Comparison of ENCODE assay signal across 15 cellular contexts in genomic region chr5:171945066-171945465, GRCh38.
DNase-seq lines count a peak whose midpoint lies in the region.
"Had no signal": no experiment of that assay in that cellular context is flagged by ENCODE, and none has a peak within 500 bp of the region (broad histone marks: within the 10 kb centered on the region; RNA-seq: fewer than 3 reads in every experiment).

No MANE protein-coding gene starts in this region.

- no peak overlapping the region for H3K4me3 Mint-ChIP-seq in activated CD4-positive, alpha-beta memory T cell treated with anti-CD3 and anti-CD28 coated beads for 36 hours
- H3K4me3 Mint-ChIP-seq: activated CD8-positive, alpha-beta T cell treated with anti-CD3 and anti-CD28 coated beads for 36 hours had no signal

- DNase-seq in HCEC 1CT (peak; percentile 45), SK-N-MC (ENCODE audit: low read depth, low spot score) (no peak), fibroblast of peridontal ligament (ENCODE audit: extremely low read depth) (peak; percentile 66), renal cortical epithelial cell (ENCODE audit: low read depth) (peak; percentile 50), H4 (ENCODE audit: low spot score) (no peak), NCI-H2227 treated with DMSO at 0.1 percent for 48 hours (lab: John Stamatoyannopoulos, UW) (no peak)
- no peak for DNase-seq in activated CD4-positive, alpha-beta memory T cell treated with anti-CD3 and anti-CD28 coated beads for 36 hours
- DNase-seq: activated CD8-positive, alpha-beta T cell treated with anti-CD3 and anti-CD28 coated beads for 36 hours; aorta; DND-41; NCI-H446; posterior cingulate gyrus; stimulated activated CD4-positive, alpha-beta T cell treated with anti-CD3 and anti-CD28 coated beads, Interleukin-1b, Interleukin-23, amount 100 ng/mL, for 48 hours had no signal

- no peak overlapping the region for H3K4me3 ChIP-seq in SK-N-MC

- POLR2A ChIA-PET in activated CD4-positive, alpha-beta memory T cell treated with anti-CD3 and anti-CD28 coated beads for 36 hours (lab: Charles Lee), result no interaction called here

- no peaks in the 10 kb centered on the region for H3K27me3 Mint-ChIP-seq in activated CD4-positive, alpha-beta memory T cell treated with anti-CD3 and anti-CD28 coated beads for 36 hours
- H3K27me3 Mint-ChIP-seq: activated CD8-positive, alpha-beta T cell treated with anti-CD3 and anti-CD28 coated beads for 36 hours had no signal

- no peaks in the 10 kb centered on the region for H3K9me3 ChIP-seq in SK-N-MC (ENCODE audit: low read depth, low read length)

- H3K36me3 ChIP-seq in SK-N-MC (ENCODE audit: insufficient read depth, low read length), result no peaks in the 10 kb centered on the region; the same call in 1 of the 2 replicates

- H3K4me1 Mint-ChIP-seq in activated CD4-positive, alpha-beta memory T cell treated with anti-CD3 and anti-CD28 coated beads for 36 hours (ENCODE audit: low read depth), result peaks cover 41% of the 10 kb centered on the region

- H3K9me3 Mint-ChIP-seq in activated CD4-positive, alpha-beta memory T cell treated with anti-CD3 and anti-CD28 coated beads for 36 hours, result no peaks in the 10 kb centered on the region
- H3K9me3 Mint-ChIP-seq: activated CD8-positive, alpha-beta T cell treated with anti-CD3 and anti-CD28 coated beads for 36 hours; activated T-helper 2 cell treated with anti-CD3 and anti-CD28 coated beads, Interferon-gamma antibody, Interleukin-2, Interleukin-4, amounts not matched to agents 10 μg/mL and 5 μg/mL and 100 μg/mL, durations not matched to agents 14 hours and 24 hours and 36 hours had no signal

- H3K27ac ChIP-seq in SK-N-MC, result peak overlapping the region; percentile 60
- H3K27ac ChIP-seq: C4-2B had no signal

- peaks cover 1% of the 10 kb centered on the region for H3K36me3 Mint-ChIP-seq in activated CD4-positive, alpha-beta memory T cell treated with anti-CD3 and anti-CD28 coated beads for 36 hours

- no peak overlapping the region for H3K27ac Mint-ChIP-seq in activated CD4-positive, alpha-beta memory T cell treated with anti-CD3 and anti-CD28 coated beads for 36 hours
- H3K27ac Mint-ChIP-seq: activated CD8-positive, alpha-beta T cell treated with anti-CD3 and anti-CD28 coated beads for 36 hours; activated T-helper 2 cell treated with anti-CD3 and anti-CD28 coated beads, Interferon-gamma antibody, Interleukin-2, Interleukin-4, amounts not matched to agents 10 μg/mL and 5 μg/mL and 100 μg/mL, durations not matched to agents 14 hours and 24 hours and 36 hours had no signal

- intact Hi-C loops in activated CD4-positive, alpha-beta memory T cell treated with anti-CD3 and anti-CD28 coated beads for 36 hours (cut with micrococcal nuclease), result no loop called here

- H3K9ac ChIP-seq in SK-N-MC (ENCODE audit: insufficient read length), result no peak overlapping the region

- CTCF ChIA-PET in activated CD4-positive, alpha-beta memory T cell treated with anti-CD3 and anti-CD28 coated beads for 36 hours (lab: Charles Lee), result interaction anchor here (1.1 kb wide), 1 partner anchor 33 kb away, joined by 4 read pairs; no protein-coding TSS in a partner anchor

Comparison
In these comparisons a context has a peak if more than half of its experiments do, and no peak if none do; other contexts are left out.
1. DNase-seq: peak in HCEC 1CT (single experiment), fibroblast of peridontal ligament (single experiment) and renal cortical epithelial cell (single experiment); none in SK-N-MC (single experiment), activated CD4-positive, alpha-beta memory T cell treated with anti-CD3 and anti-CD28 coated beads for 36 hours (single experiment), H4 (single experiment) and NCI-H2227 treated with DMSO at 0.1 percent for 48 hours (single experiment).